Comparison of ENCODE assay signal across 26 cellular contexts in genomic region chr13:22482496-22483000, GRCh38.
"Had no signal": no experiment of that assay in that cellular context is flagged by ENCODE, and none has a peak within 500 bp of the region (broad histone marks: within the 10 kb centered on the region; RNA-seq: fewer than 3 reads in every experiment).

No MANE protein-coding gene starts in this region.

- H3K27me3 Mint-ChIP-seq: activated naive CD8-positive, alpha-beta T cell treated with anti-CD3 and anti-CD28 coated beads, Interleukin-2, amount 50 U/mL, for 24 hours; IgD-negative memory B cell; T-helper 17 cell had no signal

- H3K4me3 Mint-ChIP-seq: activated CD8-positive, alpha-beta T cell treated with anti-CD3 and anti-CD28 coated beads, Interleukin-2, amount 10 ng/mL, durations not matched to agents 7 days and 5 days; activated naive CD4-positive, alpha-beta T cell treated with anti-CD3 and anti-CD28 coated beads, Interleukin-2, amount 50 U/mL, for 24 hours; activated naive CD8-positive, alpha-beta T cell treated with anti-CD3 and anti-CD28 coated beads, Interleukin-2, amount 50 U/mL, for 24 hours; IgD-negative memory B cell; T-helper 17 cell had no signal

- H3K27ac Mint-ChIP-seq: activated CD8-positive, alpha-beta T cell treated with anti-CD3 and anti-CD28 coated beads, Interleukin-2, amount 10 ng/mL, durations not matched to agents 7 days and 5 days; activated naive CD4-positive, alpha-beta T cell treated with anti-CD3 and anti-CD28 coated beads, Interleukin-2, amount 50 U/mL, for 24 hours; activated naive CD8-positive, alpha-beta T cell treated with anti-CD3 and anti-CD28 coated beads, Interleukin-2, amount 50 U/mL, for 24 hours; IgD-negative memory B cell; T-helper 17 cell had no signal

- H3K9me3 ChIP-seq: ascending aorta, body of pancreas, Peyer's patch had no signal

- DNase-seq: activated CD4-positive, alpha-beta T cell treated with anti-CD3 and anti-CD28 coated beads for 4 hours; activated CD4-positive, alpha-beta T cell treated with anti-CD3 and anti-CD28 coated beads, Interleukin-2, amount 50 U/mL, for 4 hours; activated CD8-positive, alpha-beta memory T cell treated with anti-CD3 and anti-CD28 coated beads, Interleukin-2, amount 50 U/mL, for 48 hours; activated CD8-positive, alpha-beta T cell treated with anti-CD3 and anti-CD28 coated beads, Interleukin-2, amount 10 ng/mL, durations not matched to agents 7 days and 5 days; activated effector memory CD4-positive, alpha-beta T cell treated with Interleukin-2 at 50 U/mL for 16 hours; activated naive CD4-positive, alpha-beta T cell; activated naive CD8-positive, alpha-beta T cell treated with anti-CD3 and anti-CD28 coated beads, Interleukin-2, amount 50 U/mL, for 24 hours; activated T-cell treated with anti-CD3 and anti-CD28 coated beads, Interleukin-2, amount 50 U/mL, for 1 hour; amniotic stem cell; body of pancreas; central memory CD4-positive, alpha-beta T cell; KG1; NCI-H1048; NCI-H146; NCI-H187 treated with DMSO at 0.1 percent for 48 hours; NCI-H2081 treated with DMSO at 0.1 percent for 48 hours; NCI-H446; NCI-H524; Peyer's patch; Right ventricle myocardium superior; T-helper 17 cell; T1000; WERI-Rb-1 had no signal

- ATAC-seq: activated CD8-positive, alpha-beta T cell treated with anti-CD3 and anti-CD28 coated beads, Interleukin-2, amount 10 ng/mL, durations not matched to agents 7 days and 5 days; activated naive CD8-positive, alpha-beta T cell treated with anti-CD3 and anti-CD28 coated beads, Interleukin-2, amount 50 U/mL, for 24 hours; body of pancreas; T-helper 17 cell had no signal

- H3K4me3 ChIP-seq: ascending aorta, body of pancreas, Peyer's patch had no signal

- H3K4me1 ChIP-seq: ascending aorta, body of pancreas, Peyer's patch had no signal

- H3K36me3 ChIP-seq: ascending aorta, Peyer's patch, WERI-Rb-1 had no signal

- H3K36me3 Mint-ChIP-seq: activated naive CD4-positive, alpha-beta T cell treated with anti-CD3 and anti-CD28 coated beads, Interleukin-2, amount 50 U/mL, for 24 hours had no signal

- H3K4me1 Mint-ChIP-seq: activated naive CD4-positive, alpha-beta T cell treated with anti-CD3 and anti-CD28 coated beads, Interleukin-2, amount 50 U/mL, for 24 hours; activated naive CD8-positive, alpha-beta T cell treated with anti-CD3 and anti-CD28 coated beads, Interleukin-2, amount 50 U/mL, for 24 hours; IgD-negative memory B cell; T-helper 17 cell had no signal
